ENCODE assay signal across 1 cellular context in the genomic region with DNA sequence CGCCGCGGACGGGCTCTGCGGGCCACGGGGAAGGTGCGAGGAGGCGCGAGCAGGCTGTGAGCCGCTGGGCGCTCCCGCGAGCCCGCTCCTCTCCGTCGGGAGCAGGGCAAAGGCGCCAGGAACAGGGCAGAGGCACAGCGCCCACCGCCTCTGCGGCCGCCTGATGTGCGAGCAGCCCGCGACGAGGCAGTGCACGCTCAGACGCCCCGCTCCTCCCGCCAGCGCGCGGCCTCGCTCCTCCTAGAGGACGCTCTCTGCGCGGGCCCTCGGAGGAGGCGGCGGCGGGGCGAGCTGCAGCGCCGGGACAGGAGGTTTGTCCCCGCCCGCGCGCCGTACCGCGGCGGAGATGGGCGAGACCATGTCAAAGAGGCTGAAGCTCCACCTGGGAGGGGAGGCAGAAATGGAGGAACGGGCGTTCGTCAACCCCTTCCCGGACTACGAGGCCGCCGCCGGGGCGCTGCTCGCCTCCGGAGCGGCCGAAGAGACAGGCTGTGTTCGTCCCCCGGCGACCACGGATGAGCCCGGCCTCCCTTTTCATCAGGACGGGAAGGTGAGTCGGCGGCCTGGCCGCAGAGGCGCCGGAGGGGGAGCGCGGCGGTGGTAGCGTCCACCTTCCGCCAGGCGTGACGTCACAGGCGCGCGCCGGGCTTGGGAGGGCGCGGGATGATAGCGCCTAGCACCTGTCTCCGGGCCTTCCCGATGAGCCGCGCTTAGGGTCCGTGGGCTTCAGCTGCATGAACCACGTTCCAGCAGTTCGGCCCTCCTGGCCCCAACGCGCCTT.
TF ChIP-seq lines count a peak whose summit lies in the region.

No MANE protein-coding gene starts in this region.

TF ChIP-seq in HepG2, 621 proteins besides CTCF, POLR2A, EP300 and RAD21 (continued from another document and continues in another):
- TF ChIP-seq, protein P1, sequence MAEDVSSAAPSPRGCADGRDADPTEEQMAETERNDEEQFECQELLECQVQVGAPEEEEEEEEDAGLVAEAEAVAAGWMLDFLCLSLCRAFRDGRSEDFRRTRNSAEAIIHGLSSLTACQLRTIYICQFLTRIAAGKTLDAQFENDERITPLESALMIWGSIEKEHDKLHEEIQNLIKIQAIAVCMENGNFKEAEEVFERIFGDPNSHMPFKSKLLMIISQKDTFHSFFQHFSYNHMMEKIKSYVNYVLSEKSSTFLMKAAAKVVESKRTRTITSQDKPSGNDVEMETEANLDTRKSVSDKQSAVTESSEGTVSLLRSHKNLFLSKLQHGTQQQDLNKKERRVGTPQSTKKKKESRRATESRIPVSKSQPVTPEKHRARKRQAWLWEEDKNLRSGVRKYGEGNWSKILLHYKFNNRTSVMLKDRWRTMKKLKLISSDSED (CRISPR knock-in tag; IDR thresholded peaks at IDR 0.05) = peak; percentile 96; the same call in 1 of the 2 replicates
- peak; percentile 17; the same call in 1 of the 2 replicates for TF ChIP-seq KDM4B (CRISPR knock-in tag; IDR thresholded peaks at IDR 0.05)
- TF ChIP-seq CBX1 (IDR thresholded peaks at IDR 0.05; ENCODE audit: low read depth) = peak; percentile 37
- TF ChIP-seq ZFP37 (CRISPR knock-in tag; IDR thresholded peaks at IDR 0.05; ENCODE audit: borderline replicate concordance) = no peak
- peak; percentile 71; the same call in 1 of the 2 replicates for TF ChIP-seq ZNF333 (CRISPR knock-in tag; IDR thresholded peaks at IDR 0.05; ENCODE audit: borderline replicate concordance)
- TF ChIP-seq, protein P2, sequence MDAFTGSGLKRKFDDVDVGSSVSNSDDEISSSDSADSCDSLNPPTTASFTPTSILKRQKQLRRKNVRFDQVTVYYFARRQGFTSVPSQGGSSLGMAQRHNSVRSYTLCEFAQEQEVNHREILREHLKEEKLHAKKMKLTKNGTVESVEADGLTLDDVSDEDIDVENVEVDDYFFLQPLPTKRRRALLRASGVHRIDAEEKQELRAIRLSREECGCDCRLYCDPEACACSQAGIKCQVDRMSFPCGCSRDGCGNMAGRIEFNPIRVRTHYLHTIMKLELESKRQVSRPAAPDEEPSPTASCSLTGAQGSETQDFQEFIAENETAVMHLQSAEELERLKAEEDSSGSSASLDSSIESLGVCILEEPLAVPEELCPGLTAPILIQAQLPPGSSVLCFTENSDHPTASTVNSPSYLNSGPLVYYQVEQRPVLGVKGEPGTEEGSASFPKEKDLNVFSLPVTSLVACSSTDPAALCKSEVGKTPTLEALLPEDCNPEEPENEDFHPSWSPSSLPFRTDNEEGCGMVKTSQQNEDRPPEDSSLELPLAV (CRISPR knock-in tag; conservative IDR thresholded peaks at IDR 0.05; ENCODE audit: low read depth) = 0 out of 2 replicates have a peak, but pooled peaks have one; percentile 83
- peak; percentile 88 for TF ChIP-seq SRY (CRISPR knock-in tag; IDR thresholded peaks at IDR 0.05)
- no peak; the same call in 2 of the 3 replicates for TF ChIP-seq MXI1 (IDR thresholded peaks at IDR 0.05; ENCODE audit: borderline replicate concordance, low read depth, low read length)
- TF ChIP-seq NFYB (CRISPR knock-in tag; IDR thresholded peaks at IDR 0.05) = peak; percentile 21; the same call in 1 of the 2 replicates
- no peak; the same call in 1 of the 2 replicates for TF ChIP-seq WIZ (CRISPR knock-in tag; IDR thresholded peaks at IDR 0.05)
- peak; percentile 93 for TF ChIP-seq SPEN (CRISPR knock-in tag; IDR thresholded peaks at IDR 0.05; ENCODE audit: low read depth)
- peak; percentile 71 for TF ChIP-seq REPIN1 (CRISPR knock-in tag; IDR thresholded peaks at IDR 0.05; ENCODE audit: borderline replicate concordance, low read depth)
- no peak for TF ChIP-seq ZNF615 (CRISPR knock-in tag; IDR thresholded peaks at IDR 0.05; ENCODE audit: borderline replicate concordance)
- TF ChIP-seq ARID2 (CRISPR knock-in tag; IDR thresholded peaks at IDR 0.05; ENCODE audit: borderline replicate concordance) = no peak
- no peak for TF ChIP-seq ZC3H13 (CRISPR knock-in tag; IDR thresholded peaks at IDR 0.05)
- no peak for TF ChIP-seq SOX5 (CRISPR knock-in tag; IDR thresholded peaks at IDR 0.05; ENCODE audit: borderline replicate concordance)
- TF ChIP-seq, protein P3, sequence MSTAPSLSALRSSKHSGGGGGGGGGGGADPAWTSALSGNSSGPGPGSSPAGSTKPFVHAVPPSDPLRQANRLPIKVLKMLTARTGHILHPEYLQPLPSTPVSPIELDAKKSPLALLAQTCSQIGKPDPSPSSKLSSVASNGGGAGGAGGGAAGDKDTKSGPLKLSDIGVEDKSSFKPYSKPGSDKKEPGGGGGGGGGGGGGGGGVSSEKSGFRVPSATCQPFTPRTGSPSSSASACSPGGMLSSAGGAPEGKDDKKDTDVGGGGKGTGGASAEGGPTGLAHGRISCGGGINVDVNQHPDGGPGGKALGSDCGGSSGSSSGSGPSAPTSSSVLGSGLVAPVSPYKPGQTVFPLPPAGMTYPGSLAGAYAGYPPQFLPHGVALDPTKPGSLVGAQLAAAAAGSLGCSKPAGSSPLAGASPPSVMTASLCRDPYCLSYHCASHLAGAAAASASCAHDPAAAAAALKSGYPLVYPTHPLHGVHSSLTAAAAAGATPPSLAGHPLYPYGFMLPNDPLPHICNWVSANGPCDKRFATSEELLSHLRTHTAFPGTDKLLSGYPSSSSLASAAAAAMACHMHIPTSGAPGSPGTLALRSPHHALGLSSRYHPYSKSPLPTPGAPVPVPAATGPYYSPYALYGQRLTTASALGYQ (CRISPR knock-in tag; IDR thresholded peaks at IDR 0.05) = peak; percentile 32
- peak; percentile 83 for TF ChIP-seq TBX3 (IDR thresholded peaks at IDR 0.05; ENCODE audit: borderline replicate concordance)
- TF ChIP-seq, protein P4, sequence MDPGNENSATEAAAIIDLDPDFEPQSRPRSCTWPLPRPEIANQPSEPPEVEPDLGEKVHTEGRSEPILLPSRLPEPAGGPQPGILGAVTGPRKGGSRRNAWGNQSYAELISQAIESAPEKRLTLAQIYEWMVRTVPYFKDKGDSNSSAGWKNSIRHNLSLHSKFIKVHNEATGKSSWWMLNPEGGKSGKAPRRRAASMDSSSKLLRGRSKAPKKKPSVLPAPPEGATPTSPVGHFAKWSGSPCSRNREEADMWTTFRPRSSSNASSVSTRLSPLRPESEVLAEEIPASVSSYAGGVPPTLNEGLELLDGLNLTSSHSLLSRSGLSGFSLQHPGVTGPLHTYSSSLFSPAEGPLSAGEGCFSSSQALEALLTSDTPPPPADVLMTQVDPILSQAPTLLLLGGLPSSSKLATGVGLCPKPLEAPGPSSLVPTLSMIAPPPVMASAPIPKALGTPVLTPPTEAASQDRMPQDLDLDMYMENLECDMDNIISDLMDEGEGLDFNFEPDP (CRISPR knock-in tag; conservative IDR thresholded peaks at IDR 0.05) = no peak
- TF ChIP-seq SMC3 (IDR thresholded peaks at IDR 0.05; ENCODE audit: low read length) = no peak
- 0 out of 2 replicates have a peak, but pooled peaks have one; percentile 22 for TF ChIP-seq RXRB (CRISPR knock-in tag; IDR thresholded peaks at IDR 0.05; ENCODE audit: borderline replicate concordance)
- no peak for TF ChIP-seq ZNF83 (CRISPR knock-in tag; IDR thresholded peaks at IDR 0.05; ENCODE audit: borderline replicate concordance)
- peak; percentile 81 for TF ChIP-seq HDAC1 (CRISPR knock-in tag; IDR thresholded peaks at IDR 0.05)
- TF ChIP-seq ZNF296 (CRISPR knock-in tag; conservative IDR thresholded peaks at IDR 0.05) = no peak
- TF ChIP-seq, protein P5, sequence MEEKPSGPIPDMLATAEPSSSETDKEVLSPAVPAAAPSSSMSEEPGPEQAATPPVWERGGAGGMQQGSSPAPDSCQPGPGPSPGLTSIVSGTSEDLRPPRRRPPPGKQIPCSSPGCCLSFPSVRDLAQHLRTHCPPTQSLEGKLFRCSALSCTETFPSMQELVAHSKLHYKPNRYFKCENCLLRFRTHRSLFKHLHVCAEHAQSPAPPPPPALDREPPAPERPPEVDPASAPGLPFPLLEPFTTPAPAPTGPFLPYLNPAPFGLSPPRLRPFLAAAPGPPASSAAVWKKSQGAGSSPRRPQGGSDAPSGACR (CRISPR knock-in tag; IDR thresholded peaks at IDR 0.05) = peak; percentile 93
- TF ChIP-seq MED8 (CRISPR knock-in tag; IDR thresholded peaks at IDR 0.05; ENCODE audit: insufficient replicate concordance) = peak; percentile 84
- peak; percentile 95 for TF ChIP-seq PHF20 (CRISPR knock-in tag; IDR thresholded peaks at IDR 0.05)
- no peak for TF ChIP-seq ZBTB42 (CRISPR knock-in tag; IDR thresholded peaks at IDR 0.05)
- TF ChIP-seq NR2F2 (IDR thresholded peaks at IDR 0.05; ENCODE audit: borderline replicate concordance, low read depth) = no peak
- peak; percentile 39; the same call in 1 of the 2 replicates for TF ChIP-seq ZNF556 (CRISPR knock-in tag; IDR thresholded peaks at IDR 0.05; ENCODE audit: borderline replicate concordance)
- TF ChIP-seq, protein P6, sequence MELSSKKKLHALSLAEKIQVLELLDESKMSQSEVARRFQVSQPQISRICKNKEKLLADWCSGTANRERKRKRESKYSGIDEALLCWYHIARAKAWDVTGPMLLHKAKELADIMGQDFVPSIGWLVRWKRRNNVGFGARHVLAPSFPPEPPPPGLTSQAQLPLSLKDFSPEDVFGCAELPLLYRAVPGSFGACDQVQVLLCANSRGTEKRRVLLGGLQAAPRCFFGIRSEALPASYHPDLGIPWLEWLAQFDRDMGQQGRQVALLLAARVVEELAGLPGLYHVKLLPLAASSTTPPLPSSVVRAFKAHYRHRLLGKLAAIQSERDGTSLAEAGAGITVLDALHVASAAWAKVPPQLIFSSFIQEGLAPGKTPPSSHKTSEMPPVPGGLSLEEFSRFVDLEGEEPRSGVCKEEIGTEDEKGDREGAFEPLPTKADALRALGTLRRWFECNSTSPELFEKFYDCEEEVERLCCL (CRISPR knock-in tag; IDR thresholded peaks at IDR 0.05; ENCODE audit: borderline replicate concordance) = no peak
- TF ChIP-seq YEATS4 (CRISPR knock-in tag; IDR thresholded peaks at IDR 0.05; ENCODE audit: borderline replicate concordance) = peak; percentile 82; the same call in 1 of the 2 replicates
- TF ChIP-seq XRCC5 (optimal IDR thresholded peaks at IDR 0.05; ENCODE audit: low read length) = peak; percentile 79
- no peak for TF ChIP-seq NFATC3 (CRISPR knock-in tag; IDR thresholded peaks at IDR 0.05)
- no peak for TF ChIP-seq SMARCE1 (IDR thresholded peaks at IDR 0.05; ENCODE audit: borderline replicate concordance)
- TF ChIP-seq ZNF572 (CRISPR knock-in tag; IDR thresholded peaks at IDR 0.05) = peak; percentile 37; the same call in 1 of the 2 replicates
- TF ChIP-seq PITX1 (CRISPR knock-in tag; IDR thresholded peaks at IDR 0.05) = peak; percentile 42; the same call in 1 of the 2 replicates
- TF ChIP-seq, protein P7, sequence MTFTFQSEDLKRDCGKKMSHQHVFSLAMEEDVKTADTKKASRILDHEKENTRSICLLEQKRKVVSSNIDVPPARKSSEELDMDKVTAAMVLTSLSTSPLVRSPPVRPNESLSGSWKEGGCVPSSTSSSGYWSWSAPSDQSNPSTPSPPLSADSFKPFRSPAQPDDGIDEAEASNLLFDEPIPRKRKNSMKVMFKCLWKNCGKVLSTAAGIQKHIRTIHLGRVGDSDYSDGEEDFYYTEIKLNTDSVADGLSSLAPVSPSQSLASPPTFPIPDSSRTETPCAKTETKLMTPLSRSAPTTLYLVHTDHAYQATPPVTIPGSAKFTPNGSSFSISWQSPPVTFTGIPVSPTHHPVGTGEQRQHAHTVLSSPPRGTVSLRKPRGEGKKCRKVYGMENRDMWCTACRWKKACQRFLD (CRISPR knock-in tag; IDR thresholded peaks at IDR 0.05; ENCODE audit: borderline replicate concordance) = no peak
- no peak for TF ChIP-seq MAFK (conservative IDR thresholded peaks at IDR 0.05 in 1 of 2, IDR thresholded peaks at IDR 0.05 in 1 of 2; ENCODE audit: low read length in 2 of 2)
- no peak for TF ChIP-seq MBNL3 (CRISPR knock-in tag; conservative IDR thresholded peaks at IDR 0.05)
- TF ChIP-seq, protein P8, sequence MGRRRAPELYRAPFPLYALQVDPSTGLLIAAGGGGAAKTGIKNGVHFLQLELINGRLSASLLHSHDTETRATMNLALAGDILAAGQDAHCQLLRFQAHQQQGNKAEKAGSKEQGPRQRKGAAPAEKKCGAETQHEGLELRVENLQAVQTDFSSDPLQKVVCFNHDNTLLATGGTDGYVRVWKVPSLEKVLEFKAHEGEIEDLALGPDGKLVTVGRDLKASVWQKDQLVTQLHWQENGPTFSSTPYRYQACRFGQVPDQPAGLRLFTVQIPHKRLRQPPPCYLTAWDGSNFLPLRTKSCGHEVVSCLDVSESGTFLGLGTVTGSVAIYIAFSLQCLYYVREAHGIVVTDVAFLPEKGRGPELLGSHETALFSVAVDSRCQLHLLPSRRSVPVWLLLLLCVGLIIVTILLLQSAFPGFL (CRISPR knock-in tag; IDR thresholded peaks at IDR 0.05) = no peak
- TF ChIP-seq, protein P9, sequence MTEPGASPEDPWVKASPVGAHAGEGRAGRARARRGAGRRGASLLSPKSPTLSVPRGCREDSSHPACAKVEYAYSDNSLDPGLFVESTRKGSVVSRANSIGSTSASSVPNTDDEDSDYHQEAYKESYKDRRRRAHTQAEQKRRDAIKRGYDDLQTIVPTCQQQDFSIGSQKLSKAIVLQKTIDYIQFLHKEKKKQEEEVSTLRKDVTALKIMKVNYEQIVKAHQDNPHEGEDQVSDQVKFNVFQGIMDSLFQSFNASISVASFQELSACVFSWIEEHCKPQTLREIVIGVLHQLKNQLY (CRISPR knock-in tag; IDR thresholded peaks at IDR 0.05) = no peak
- peak; percentile 75 for TF ChIP-seq PHF21A (CRISPR knock-in tag; IDR thresholded peaks at IDR 0.05)
- TF ChIP-seq TARDBP (CRISPR knock-in tag; IDR thresholded peaks at IDR 0.05) = peak; percentile 40; the same call in 1 of the 2 replicates
- TF ChIP-seq CEBPG (CRISPR knock-in tag; IDR thresholded peaks at IDR 0.05) = no peak; the same call in 1 of the 2 replicates
- no peak for TF ChIP-seq RBM22 (optimal IDR thresholded peaks at IDR 0.05; ENCODE audit: low read length)
- peak; percentile 57; the same call in 1 of the 2 replicates for TF ChIP-seq HES4 (CRISPR knock-in tag; IDR thresholded peaks at IDR 0.05; ENCODE audit: borderline replicate concordance)
- no peak for TF ChIP-seq SYNCRIP (IDR thresholded peaks at IDR 0.05; ENCODE audit: insufficient read depth, low read depth, low read length)
- peak; percentile 70 for TF ChIP-seq SKI (IDR thresholded peaks at IDR 0.05; ENCODE audit: partially characterized antibody)
- TF ChIP-seq PRPF4 (IDR thresholded peaks at IDR 0.05; ENCODE audit: low read depth, low read length, poor library complexity, severe bottlenecking) = no peak
- no peak for TF ChIP-seq ZNF720 (CRISPR knock-in tag; IDR thresholded peaks at IDR 0.05)
- TF ChIP-seq, protein P10, sequence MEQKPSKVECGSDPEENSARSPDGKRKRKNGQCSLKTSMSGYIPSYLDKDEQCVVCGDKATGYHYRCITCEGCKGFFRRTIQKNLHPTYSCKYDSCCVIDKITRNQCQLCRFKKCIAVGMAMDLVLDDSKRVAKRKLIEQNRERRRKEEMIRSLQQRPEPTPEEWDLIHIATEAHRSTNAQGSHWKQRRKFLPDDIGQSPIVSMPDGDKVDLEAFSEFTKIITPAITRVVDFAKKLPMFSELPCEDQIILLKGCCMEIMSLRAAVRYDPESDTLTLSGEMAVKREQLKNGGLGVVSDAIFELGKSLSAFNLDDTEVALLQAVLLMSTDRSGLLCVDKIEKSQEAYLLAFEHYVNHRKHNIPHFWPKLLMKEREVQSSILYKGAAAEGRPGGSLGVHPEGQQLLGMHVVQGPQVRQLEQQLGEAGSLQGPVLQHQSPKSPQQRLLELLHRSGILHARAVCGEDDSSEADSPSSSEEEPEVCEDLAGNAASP (CRISPR knock-in tag; IDR thresholded peaks at IDR 0.05; ENCODE audit: borderline replicate concordance) = no peak; the same call in none of the 2 replicates
- peak; percentile 55; the same call in 1 of the 2 replicates for TF ChIP-seq MAZ (IDR thresholded peaks at IDR 0.05; ENCODE audit: borderline replicate concordance, low read depth, low read length)
- TF ChIP-seq MAZ (CRISPR knock-in tag; IDR thresholded peaks at IDR 0.05; ENCODE audit: low read depth) = peak; percentile 95
